8 cellular contexts compared by ENCODE assay signal in genomic region chr1:147600119-147601111, GRCh38. TPM values are rescaled to one million over a fixed set of nuclear protein-coding genes. Genes with fewer than 3 reads are reported as not detected.
A peak's percentile ranks its signal among the peaks of the same experiment; 100 is the strongest.
DNase-seq lines count a peak whose midpoint lies in the region; ATAC-seq lines count a peak whose summit lies in the region.

No MANE protein-coding gene starts in this region.

- H3K36me3 Mint-ChIP-seq in IgD-negative memory B cell: peaks cover 2% of the 10 kb centered on the region
- H3K36me3 Mint-ChIP-seq in activated CD4-positive, alpha-beta T cell treated with anti-CD3 and anti-CD28 coated beads, Interleukin-2, amount 10 ng/mL, durations not matched to agents 7 days and 5 days (ENCODE audit: low read depth): peaks cover 4% of the 10 kb centered on the region

- H3K27ac Mint-ChIP-seq in IgD-negative memory B cell: peak overlapping the region; percentile 61 to 87 (median 65)
- peak overlapping the region; percentile 77 for H3K27ac Mint-ChIP-seq in activated CD4-positive, alpha-beta T cell treated with anti-CD3 and anti-CD28 coated beads, Interleukin-2, amount 10 ng/mL, durations not matched to agents 7 days and 5 days

- peaks cover 3 to 15% (median 12%) of the 10 kb centered on the region in 3 donors for H3K4me1 Mint-ChIP-seq in IgD-negative memory B cell
- peaks cover 26% of the 10 kb centered on the region for H3K4me1 Mint-ChIP-seq in activated CD4-positive, alpha-beta T cell treated with anti-CD3 and anti-CD28 coated beads, Interleukin-2, amount 10 ng/mL, durations not matched to agents 7 days and 5 days

- DNase-seq in DMS79 treated with DMSO at 0.1 percent for 48 hours (lab: John Stamatoyannopoulos, UW) (peak; percentile 24), DMS79 (lab: John Stamatoyannopoulos, UW) (no peak), globus pallidus (ENCODE audit: low spot score) (peak; percentile 22), retina (peak; percentile 52)
- no peak for DNase-seq in activated CD4-positive, alpha-beta T cell treated with anti-CD3 and anti-CD28 coated beads, Interleukin-2, amount 10 ng/mL, durations not matched to agents 7 days and 5 days

- H3K4me3 Mint-ChIP-seq in IgD-negative memory B cell: peak overlapping the region; percentile 75 to 94 (median 90)
- peak overlapping the region; percentile 85 for H3K4me3 Mint-ChIP-seq in activated CD4-positive, alpha-beta T cell treated with anti-CD3 and anti-CD28 coated beads, Interleukin-2, amount 10 ng/mL, durations not matched to agents 7 days and 5 days

- no peaks in the 10 kb centered on the region for H3K9me3 Mint-ChIP-seq in IgD-negative memory B cell
- H3K9me3 Mint-ChIP-seq in activated CD4-positive, alpha-beta T cell treated with anti-CD3 and anti-CD28 coated beads, Interleukin-2, amount 10 ng/mL, durations not matched to agents 7 days and 5 days: no peaks in the 10 kb centered on the region

- ATAC-seq in HG02588 (IDR thresholded peaks at IDR 0.05; ENCODE audit: unreplicated experiment) (no peak), HG03135 (IDR thresholded peaks at IDR 0.05; ENCODE audit: unreplicated experiment) (no peak)

- CTCF ChIA-PET in activated CD4-positive, alpha-beta T cell treated with anti-CD3 and anti-CD28 coated beads, Interleukin-2, amount 10 ng/mL, durations not matched to agents 7 days and 5 days (lab: Charles Lee): interaction anchor here (0.8 to 2.4 kb wide), 3 partner anchors 12 to 55 kb away, joined by 3 to 7 read pairs (median 5); a partner anchor contains a TSS

- POLR2A ChIA-PET in activated CD4-positive, alpha-beta T cell treated with anti-CD3 and anti-CD28 coated beads, Interleukin-2, amount 10 ng/mL, durations not matched to agents 7 days and 5 days (lab: Charles Lee): interaction anchor here (0.7 kb wide), 1 partner anchor 60 kb away, joined by 8 read pairs; the partner anchor contains the start of gene BCL9

- no peaks in the 10 kb centered on the region for H3K27me3 Mint-ChIP-seq in IgD-negative memory B cell
- H3K27me3 Mint-ChIP-seq in activated CD4-positive, alpha-beta T cell treated with anti-CD3 and anti-CD28 coated beads, Interleukin-2, amount 10 ng/mL, durations not matched to agents 7 days and 5 days: peaks cover 15% of the 10 kb centered on the region

RNA-seq across cellular contexts. Expression of gene BCL9, which starts 59.1 kb away (rescaled TPM):
- 1.2 TPM for polyA plus RNA-seq in IgD-negative memory B cell
- total RNA-seq in activated CD4-positive, alpha-beta T cell treated with anti-CD3 and anti-CD28 coated beads, Interleukin-2, amount 10 ng/mL, durations not matched to agents 7 days and 5 days: 10 to 100 TPM; 21.1 to 22.8 TPM

Comparison
In these comparisons a context has a peak if more than half of its experiments do, and no peak if none do; other contexts are left out.
1. DNase-seq: peak in DMS79 treated with DMSO at 0.1 percent for 48 hours (single experiment), globus pallidus (single experiment) and retina (single experiment); none in DMS79 (single experiment) and activated CD4-positive, alpha-beta T cell treated with anti-CD3 and anti-CD28 coated beads, Interleukin-2, amount 10 ng/mL, durations not matched to agents 7 days and 5 days (single experiment).